Comparison of ENCODE assay signal across 9 cellular contexts in genomic region chr20:32208499-32209154, GRCh38. TPM values are rescaled to one million over a fixed set of nuclear protein-coding genes. Genes with fewer than 3 reads are reported as not detected.
DNase-seq lines count a peak whose midpoint lies in the region; ATAC-seq and TF ChIP-seq lines count a peak whose summit lies in the region.
"Had no signal": no experiment of that assay in that cellular context is flagged by ENCODE, and none has a peak within 500 bp of the region (broad histone marks: within the 10 kb centered on the region; RNA-seq: fewer than 3 reads in every experiment).

No MANE protein-coding gene starts in this region.

- no peak overlapping the region for H3K23ac ChIP-seq in mesenchymal stem cell (ENCODE audit: low read length in 2 of 2)

- ATAC-seq in left cardiac atrium = no peak
- no peak for ATAC-seq in GM21526 (IDR thresholded peaks at IDR 0.05; ENCODE audit: low FRiP score, unreplicated experiment)

- TF ChIP-seq CTCF in right atrium auricular region (IDR thresholded peaks at IDR 0.05) = no peak
- no peak for TF ChIP-seq CTCF in astrocyte of the spinal cord (IDR thresholded peaks at IDR 0.05; ENCODE audit: low read depth, low read length)
- TF ChIP-seq CTCF in uterus (IDR thresholded peaks at IDR 0.05) = no peak
- no peak for TF ChIP-seq CTCF in adrenal gland (IDR thresholded peaks at IDR 0.05)

- H2BK5ac ChIP-seq in mesenchymal stem cell (ENCODE audit: low read depth, low read length, poor library complexity, severe bottlenecking) = no peak overlapping the region

- TF ChIP-seq POLR2A in uterus (IDR thresholded peaks at IDR 0.05) (no peak), adrenal gland (IDR thresholded peaks at IDR 0.05) (no peak)

- no peaks in the 10 kb centered on the region for H3K9me3 ChIP-seq in right atrium auricular region
- H3K9me3 ChIP-seq in mesenchymal stem cell (ENCODE audit: control insufficient read depth, low read length) = no peaks in the 10 kb centered on the region
- no peaks in the 10 kb centered on the region for H3K9me3 ChIP-seq in uterus
- H3K9me3 ChIP-seq in adrenal gland (replicated peaks in 1 of 3) = no peaks in the 10 kb centered on the region

- H3K4me3 ChIP-seq in right atrium auricular region (peak overlapping the region in 1 of 2 donors; percentile 87), astrocyte of the spinal cord (ENCODE audit: low read depth, low read length) (peak overlapping the region; percentile 100), mesenchymal stem cell (ENCODE audit: insufficient read depth in 1 of 2, low read depth in 1 of 2, low read length in 2 of 2) (peak overlapping the region in 1 of 2 experiments; percentile 98), uterus (peak overlapping the region; percentile 89 to 97), adrenal gland (peak overlapping the region in 2 of 4 donors; percentile 95 to 100)

- H2AK5ac ChIP-seq in mesenchymal stem cell (ENCODE audit: low read length, severe bottlenecking) = no peak overlapping the region

- H4K8ac ChIP-seq in mesenchymal stem cell (ENCODE audit: low read length) = no peak overlapping the region

- no peak overlapping the region for H2BK120ac ChIP-seq in mesenchymal stem cell (ENCODE audit: low read depth, low read length)

- H3K14ac ChIP-seq in mesenchymal stem cell (ENCODE audit: low read length in 2 of 2) = no peak overlapping the region

- intact Hi-C loops in left cardiac atrium (cut with DNase I) (loop anchor here in 1 of 2 donors (10.0 kb wide), 1 partner anchor 126 kb away; no protein-coding TSS in a partner anchor), uterus (cut with DNase I; ENCODE audit: low total_unique reads) (no loop called here), adrenal gland (cut with DNase I) (no loop called here)

- H3K27ac ChIP-seq in right atrium auricular region = peak overlapping the region; percentile 87 to 90
- H3K27ac ChIP-seq in mesenchymal stem cell (ENCODE audit: low read length, poor library complexity, severe bottlenecking) = no peak overlapping the region
- peak overlapping the region; percentile 86 to 91 for H3K27ac ChIP-seq in uterus
- H3K27ac ChIP-seq in adrenal gland = peak overlapping the region in 1 of 5 donors; percentile 52

- peak overlapping the region in 1 of 2 experiments; percentile 94 for H3K4ac ChIP-seq in mesenchymal stem cell (ENCODE audit: low read depth in 1 of 2, low read length in 2 of 2)

- DNase-seq in right atrium auricular region (ENCODE audit: low spot score) (no peak), left cardiac atrium (no peak), astrocyte of the spinal cord (ENCODE audit: low read depth, low spot score) (no peak), mesenchymal stem cell (no peak), uterus (no peak), adrenal gland (no peak)
- DNase-seq in activated CD8-positive, alpha-beta memory T cell treated with anti-CD3 and anti-CD28 coated beads, Interleukin-2, amount 50 U/mL, for 48 hours = no peak
- DNase-seq: NCI-H1436 had no signal

- H3K36me3 ChIP-seq in right atrium auricular region (no peaks in the 10 kb centered on the region), mesenchymal stem cell (ENCODE audit: control insufficient read depth in 1 of 2, insufficient read depth in 2 of 2, low read depth in 1 of 2, low read length in 2 of 2) (peaks cover 23 to 28% of the 10 kb centered on the region in 2 experiments), uterus (no peaks in the 10 kb centered on the region), adrenal gland (replicated peaks in 1 of 2) (peaks cover 0 to 8% of the 10 kb centered on the region in 2 donors)

- peak overlapping the region; percentile 98 for H3K9ac ChIP-seq in mesenchymal stem cell (ENCODE audit: low read length)

- H3K79me1 ChIP-seq in mesenchymal stem cell (replicated peaks; ENCODE audit: low read length, poor library complexity, severe bottlenecking) = peaks cover 57% of the 10 kb centered on the region

- 85% methylated on average over 10 of the region's 13 CpGs for WGBS in mesenchymal stem cell
- WGBS in adrenal gland, 4 donors = 74 to 82% (median 76%) methylated on average over 13 of the region's 13 CpGs

- in situ Hi-C loops in astrocyte of the spinal cord (cut with HindIII; ENCODE audit: low sequenced_read_pairs) = no loop called here

- no peak overlapping the region for H2BK15ac ChIP-seq in mesenchymal stem cell (ENCODE audit: low read depth, poor library complexity, severe bottlenecking)

- no peak overlapping the region for H2BK12ac ChIP-seq in mesenchymal stem cell (ENCODE audit: low read length in 2 of 2)

- no peak overlapping the region for H3K18ac ChIP-seq in mesenchymal stem cell (ENCODE audit: low read depth in 1 of 2, low read length in 2 of 2)

- peak overlapping the region; percentile 81 for H3K4me2 ChIP-seq in mesenchymal stem cell (ENCODE audit: low read length, poor library complexity, severe bottlenecking)

- H2AFZ ChIP-seq in mesenchymal stem cell (ENCODE audit: low read depth, low read length) = no peak overlapping the region

- H3K4me1 ChIP-seq in right atrium auricular region = peaks cover 0 to 34% of the 10 kb centered on the region in 2 donors
- peaks cover 15% of the 10 kb centered on the region for H3K4me1 ChIP-seq in mesenchymal stem cell (ENCODE audit: control insufficient read depth, insufficient read depth, low read depth, low read length)
- peaks cover 4 to 12% of the 10 kb centered on the region in 2 donors for H3K4me1 ChIP-seq in uterus
- H3K4me1 ChIP-seq in adrenal gland (replicated peaks in 1 of 2) = peaks cover 19 to 56% of the 10 kb centered on the region in 2 donors

- H4K91ac ChIP-seq in mesenchymal stem cell (ENCODE audit: low read length) = peak overlapping the region; percentile 19

- no peaks in the 10 kb centered on the region for H3K27me3 ChIP-seq in right atrium auricular region
- H3K27me3 ChIP-seq in mesenchymal stem cell (ENCODE audit: control insufficient read depth in 1 of 2, insufficient read depth in 1 of 2, low read length in 2 of 2) = no peaks in the 10 kb centered on the region
- no peaks in the 10 kb centered on the region for H3K27me3 ChIP-seq in uterus
- H3K27me3 ChIP-seq in adrenal gland = no peaks in the 10 kb centered on the region

RNA-seq across cellular contexts. Expression of gene POFUT1, which starts 0.9 kb away (rescaled TPM):
- total RNA-seq in right atrium auricular region (10 to 100 TPM; 26.8 to 31.6 TPM), left cardiac atrium (10 to 100 TPM; 25.5 to 28.6 TPM), uterus (10 to 100 TPM; 11.2 to 47.1 (median 23.3) TPM), adrenal gland (10 to 100 TPM; 23.7 to 35.2 (median 29.1) TPM)
- 59.1 TPM for polyA plus RNA-seq in mesenchymal stem cell (2013, experiment 1 of 2)
- 60.0 TPM for polyA plus RNA-seq in mesenchymal stem cell (2013, experiment 2 of 2)
- polyA plus RNA-seq in adrenal gland = 10 to 100 TPM in 2 of 3 donors, 1 to 10 TPM in 1; 8.5 to 27.3 (median 10.1) TPM

RNA-seq across cellular contexts. Expression of gene PLAGL2, which starts 1.1 kb away (rescaled TPM):
- 1 to 10 TPM; 7.0 to 8.1 TPM for total RNA-seq in right atrium auricular region
- 1 to 10 TPM; 6.9 to 8.0 TPM for total RNA-seq in left cardiac atrium
- polyA plus RNA-seq in mesenchymal stem cell (2013, experiment 1 of 2) = 16.6 TPM
- polyA plus RNA-seq in mesenchymal stem cell (2013, experiment 2 of 2) = 16.8 TPM
- 10 to 100 TPM in 1 of 4 donors, 1 to 10 TPM in 3; 2.3 to 15.0 (median 4.9) TPM for total RNA-seq in uterus
- total RNA-seq in adrenal gland = 1 to 10 TPM; 1.3 to 7.1 (median 5.8) TPM
- 1 to 10 TPM; 2.1 to 4.1 (median 2.3) TPM for polyA plus RNA-seq in adrenal gland
